In the genomic region with DNA sequence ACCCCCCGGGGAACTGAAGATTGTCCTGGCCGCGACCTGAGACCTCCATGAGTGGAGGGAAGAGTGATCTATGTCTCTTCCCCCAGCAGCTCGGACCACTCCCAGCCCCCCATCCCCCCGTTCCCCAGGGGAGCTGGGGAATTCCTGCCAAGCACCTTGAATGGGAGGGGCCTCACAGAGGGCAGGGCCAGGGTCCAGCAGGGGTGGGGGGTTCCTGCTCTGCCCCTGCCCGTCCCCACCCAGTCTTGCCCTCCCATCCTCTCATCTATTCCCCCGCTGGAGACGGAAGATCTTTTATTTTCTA, we compare ENCODE assay signal across 1 cellular context.
TF ChIP-seq lines count a peak whose summit lies in the region.

No MANE protein-coding gene starts in this region.

TF ChIP-seq in K562, 482 proteins besides CTCF, POLR2A, EP300 and RAD21:
- no peak for TF ChIP-seq THAP12 (CRISPR knock-in tag; IDR thresholded peaks at IDR 0.05)
- no peak for TF ChIP-seq ZNF398 (CRISPR knock-in tag; IDR thresholded peaks at IDR 0.05)
- TF ChIP-seq HMG20A (CRISPR knock-in tag; conservative IDR thresholded peaks at IDR 0.05), result no peak
- no peak for TF ChIP-seq HOXB6 (CRISPR knock-in tag; IDR thresholded peaks at IDR 0.05; ENCODE audit: borderline replicate concordance)
- no peak for TF ChIP-seq TBL1XR1 (IDR thresholded peaks at IDR 0.05; ENCODE audit: low read length in 2 of 2)
- TF ChIP-seq NFE2L1 (tag; IDR thresholded peaks at IDR 0.05; ENCODE audit: borderline replicate concordance, low read depth), result no peak
- TF ChIP-seq, protein P1, sequence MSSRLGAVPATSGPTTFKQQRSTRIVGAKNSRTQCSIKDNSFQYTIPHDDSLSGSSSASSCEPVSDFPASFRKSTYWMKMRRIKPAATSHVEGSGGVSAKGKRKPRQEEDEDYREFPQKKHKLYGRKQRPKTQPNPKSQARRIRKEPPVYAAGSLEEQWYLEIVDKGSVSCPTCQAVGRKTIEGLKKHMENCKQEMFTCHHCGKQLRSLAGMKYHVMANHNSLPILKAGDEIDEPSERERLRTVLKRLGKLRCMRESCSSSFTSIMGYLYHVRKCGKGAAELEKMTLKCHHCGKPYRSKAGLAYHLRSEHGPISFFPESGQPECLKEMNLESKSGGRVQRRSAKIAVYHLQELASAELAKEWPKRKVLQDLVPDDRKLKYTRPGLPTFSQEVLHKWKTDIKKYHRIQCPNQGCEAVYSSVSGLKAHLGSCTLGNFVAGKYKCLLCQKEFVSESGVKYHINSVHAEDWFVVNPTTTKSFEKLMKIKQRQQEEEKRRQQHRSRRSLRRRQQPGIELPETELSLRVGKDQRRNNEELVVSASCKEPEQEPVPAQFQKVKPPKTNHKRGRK (tag; IDR thresholded peaks at IDR 0.05), result no peak
- no peak for TF ChIP-seq ETV5 (CRISPR knock-in tag; IDR thresholded peaks at IDR 0.05; ENCODE audit: low read depth)
- TF ChIP-seq FOXA1 (IDR thresholded peaks at IDR 0.05; ENCODE audit: borderline replicate concordance), result no peak
- TF ChIP-seq SIN3B (IDR thresholded peaks at IDR 0.05; ENCODE audit: low read depth), result no peak
- TF ChIP-seq ARID2 (IDR thresholded peaks at IDR 0.05), result no peak
- TF ChIP-seq ZNF133 (CRISPR knock-in tag; IDR thresholded peaks at IDR 0.05), result no peak
- TF ChIP-seq ZBTB7A (IDR thresholded peaks at IDR 0.05; ENCODE audit: borderline replicate concordance, control insufficient read depth, low read depth, low read length), result no peak
- TF ChIP-seq ZFP36 (IDR thresholded peaks at IDR 0.05; ENCODE audit: low read depth, low read length, partially characterized antibody), result no peak
- no peak for TF ChIP-seq ZNF165 (CRISPR knock-in tag; IDR thresholded peaks at IDR 0.05; ENCODE audit: borderline replicate concordance)
- TF ChIP-seq HMGN3 (IDR thresholded peaks at IDR 0.05; ENCODE audit: borderline replicate concordance, extremely low read depth, insufficient read length, low read depth, low read length), result no peak
- TF ChIP-seq ZNF184 (CRISPR knock-in tag; IDR thresholded peaks at IDR 0.05), result no peak
- no peak for TF ChIP-seq NR2F6 (CRISPR knock-in tag; IDR thresholded peaks at IDR 0.05)
